8 cellular contexts compared by ENCODE assay signal in the genomic region with DNA sequence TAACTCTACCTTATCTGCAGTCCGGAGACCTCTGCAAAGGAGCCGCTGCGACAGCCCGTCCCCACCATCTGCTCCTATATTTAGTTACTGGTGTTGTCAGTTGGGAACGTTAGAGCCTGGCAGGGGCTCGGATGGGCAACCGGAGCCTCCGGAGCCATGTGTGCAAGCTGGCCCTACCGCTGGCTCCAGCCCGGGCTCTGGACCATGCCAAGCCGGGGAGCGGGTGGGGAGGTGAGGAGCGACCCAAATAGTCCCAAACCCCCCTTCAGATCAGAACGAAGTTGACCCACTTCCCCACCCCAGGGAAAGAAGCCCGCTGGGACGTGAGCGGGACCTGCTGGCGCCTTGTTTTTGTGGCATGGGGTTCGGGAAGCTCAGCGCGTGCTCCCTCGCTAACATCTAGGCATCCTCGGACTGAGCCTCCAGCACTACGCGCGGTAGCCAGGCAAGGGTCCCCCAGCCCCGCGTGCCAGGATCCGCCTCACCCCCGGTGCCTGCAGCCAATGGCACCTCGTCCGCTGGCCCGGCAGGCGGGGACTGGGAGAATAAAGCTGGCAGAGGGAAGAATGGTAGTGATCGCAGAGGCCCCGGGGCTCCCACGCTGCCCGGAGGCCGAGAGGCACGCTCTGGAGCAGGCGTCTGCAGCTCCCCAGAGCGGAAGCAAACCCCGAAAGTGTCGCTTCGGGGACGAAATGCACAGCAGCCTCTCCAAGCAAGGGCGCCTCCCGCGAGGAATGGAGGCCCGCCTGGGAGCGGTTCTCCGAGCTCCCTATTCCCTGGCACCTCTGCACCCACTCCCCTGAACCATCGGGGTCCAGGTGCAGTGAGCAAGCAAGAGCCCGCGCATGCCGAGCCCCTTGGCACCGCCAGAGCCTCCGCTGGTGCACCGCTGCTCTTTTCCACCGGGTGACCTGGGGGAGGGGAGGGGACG. TPM values are rescaled to one million over a fixed set of nuclear protein-coding genes. Genes with fewer than 3 reads are reported as not detected.
A peak's percentile ranks its signal among the peaks of the same experiment; 100 is the strongest.
DNase-seq lines count a peak whose midpoint lies in the region; ATAC-seq and TF ChIP-seq lines count a peak whose summit lies in the region.

No MANE protein-coding gene starts in this region.

- peaks cover 13% of the 10 kb centered on the region for H3K4me1 ChIP-seq in HUES48 (ENCODE audit: control insufficient read depth, insufficient read depth, low read length)
- no peaks in the 10 kb centered on the region for H3K4me1 ChIP-seq in colonic mucosa

- peak overlapping the region; percentile 78 for H3K4me3 ChIP-seq in HUES48 (ENCODE audit: low read depth, low read length)
- peak overlapping the region; percentile 78 for H3K4me3 ChIP-seq in colonic mucosa

- H3K36me3 ChIP-seq in HUES48 (ENCODE audit: control insufficient read depth, insufficient read depth, low read length) = no peaks in the 10 kb centered on the region
- no peaks in the 10 kb centered on the region for H3K36me3 ChIP-seq in colonic mucosa

- peaks cover 20% of the 10 kb centered on the region for H3K27me3 ChIP-seq in HUES48 (ENCODE audit: control insufficient read depth, insufficient read depth, low read length)
- H3K27me3 ChIP-seq in colonic mucosa = no peaks in the 10 kb centered on the region

- H3K27ac ChIP-seq in HUES48 (ENCODE audit: low read depth, low read length) = peak overlapping the region; percentile 56
- H3K27ac ChIP-seq in colonic mucosa = peak overlapping the region; percentile 14

- H3K9me3 ChIP-seq in HUES48 (ENCODE audit: control insufficient read depth, insufficient read depth, low read length) (no peaks in the 10 kb centered on the region), colonic mucosa (no peaks in the 10 kb centered on the region)

- ATAC-seq in GM21381 (IDR thresholded peaks at IDR 0.05; ENCODE audit: unreplicated experiment) = peak; percentile 26

- intact Hi-C loops in colonic mucosa (cut with DNase I) = loop anchor here (5.0 kb wide), 1 partner anchor 161 kb away; no protein-coding TSS in a partner anchor

- H3K9ac ChIP-seq in HUES48 (ENCODE audit: low read depth, low read length) = peak overlapping the region; percentile 47
- H3K9ac ChIP-seq in colonic mucosa (ENCODE audit: low read depth in 2 of 2, low read length in 2 of 2) = peak overlapping the region; percentile 76 to 78

- no peak for TF ChIP-seq CTCF in colonic mucosa (IDR thresholded peaks at IDR 0.05)

- DNase-seq in DMS53 treated with DMSO at 0.1 percent for 48 hours (lab: John Stamatoyannopoulos, UW; ENCODE audit: unreplicated experiment) = peak; percentile 42
- DNase-seq in SW480 (ENCODE audit: low spot score) = peak; percentile 50
- peak; percentile 52 for DNase-seq in colonic mucosa
- DNase-seq in left kidney (ENCODE audit: low read depth, low spot score) = peak; percentile 87
- peak; percentile 5 to 24 for DNase-seq in stimulated activated CD4-positive, alpha-beta T cell treated with anti-CD3 and anti-CD28 coated beads, Interleukin-4, amount 100 ng/mL, for 4 hours
- DNase-seq in HPDE6-E6E7 (ENCODE audit: extremely low spot score) = no peak

RNA-seq across cellular contexts. Expression of a gene that starts 0.7 kb away (rescaled TPM):
- 1 to 10 TPM; 5.0 to 9.8 TPM for total RNA-seq in colonic mucosa

RNA-seq across cellular contexts. Expression of a gene that starts 22.2 kb away (rescaled TPM):
- 10 to 100 TPM; 77.1 to 77.7 TPM for total RNA-seq in colonic mucosa

RNA-seq across cellular contexts. Expression of a gene that starts 59.7 kb away (rescaled TPM):
- under 1 TPM in 1 of 2 donors, not detected in 1; 0.17 TPM for total RNA-seq in colonic mucosa
